1 cellular context compared by ENCODE assay signal in genomic region chr11:69167130-69167915, GRCh38.
TF ChIP-seq lines count a peak whose summit lies in the region.

No MANE protein-coding gene starts in this region.

TF ChIP-seq in IMR-90, 13 proteins besides CTCF, POLR2A, EP300 and RAD21:
- no peak for TF ChIP-seq ELK1 (IDR thresholded peaks at IDR 0.05; ENCODE audit: borderline replicate concordance, low read depth, low read length)
- no peak for TF ChIP-seq SMC3 (IDR thresholded peaks at IDR 0.05; ENCODE audit: low read depth, low read length)
- no peak for TF ChIP-seq RFX5 (IDR thresholded peaks at IDR 0.05; ENCODE audit: low read depth, low read length)
- TF ChIP-seq NFE2L2 (IDR thresholded peaks at IDR 0.05; ENCODE audit: low read depth, low read length) = no peak
- no peak for TF ChIP-seq MAZ (IDR thresholded peaks at IDR 0.05; ENCODE audit: borderline replicate concordance, low read depth, low read length)
- no peak for TF ChIP-seq USF2 (IDR thresholded peaks at IDR 0.05; ENCODE audit: low read depth, low read length)
- TF ChIP-seq BHLHE40 (IDR thresholded peaks at IDR 0.05; ENCODE audit: low read depth, low read length) = no peak
- no peak for TF ChIP-seq FOS (IDR thresholded peaks at IDR 0.05; ENCODE audit: low read depth, low read length)
- no peak for TF ChIP-seq MXI1 (IDR thresholded peaks at IDR 0.05; ENCODE audit: borderline replicate concordance, low read depth, low read length)
- no peak for TF ChIP-seq CEBPB (IDR thresholded peaks at IDR 0.05; ENCODE audit: low read depth, low read length)
- TF ChIP-seq RCOR1 (IDR thresholded peaks at IDR 0.05; ENCODE audit: insufficient replicate concordance, low read length) = no peak
- TF ChIP-seq MAFK (IDR thresholded peaks at IDR 0.05; ENCODE audit: low read depth, low read length) = no peak
- no peak for TF ChIP-seq CHD1 (IDR thresholded peaks at IDR 0.05; ENCODE audit: low read depth, low read length)
